In genomic region chr22:37454857-37455686, GRCh38 we compare ENCODE assay signal across 10 cellular contexts. TPM values are rescaled to one million over a fixed set of nuclear protein-coding genes. Genes with fewer than 3 reads are reported as not detected.
DNase-seq lines count a peak whose midpoint lies in the region; ATAC-seq and TF ChIP-seq lines count a peak whose summit lies in the region.
"Had no signal": no experiment of that assay in that cellular context is flagged by ENCODE, and none has a peak within 500 bp of the region (broad histone marks: within the 10 kb centered on the region; RNA-seq: fewer than 3 reads in every experiment).

No MANE protein-coding gene starts in this region.

- no peaks in the 10 kb centered on the region for H3K4me1 ChIP-seq in lung (ENCODE audit: control insufficient read depth in 2 of 2, insufficient read depth in 2 of 2, low read length in 2 of 2)
- no peaks in the 10 kb centered on the region for H3K4me1 ChIP-seq in gastrocnemius medialis
- H3K4me1 ChIP-seq in aorta (ENCODE audit: control insufficient read depth in 1 of 2, insufficient read depth in 2 of 2, low read length in 2 of 2) = no peaks in the 10 kb centered on the region

- H3K4me3 ChIP-seq in MG63 (no peak overlapping the region), lung (no peak overlapping the region), gastrocnemius medialis (no peak overlapping the region), aorta (ENCODE audit: low read length in 2 of 2) (no peak overlapping the region)

- WGBS in lung, 2 donors = 49 to 57% methylated on average over 21 of the region's 21 CpGs
- WGBS in aorta, 2 donors = 12% methylated on average over 21 of the region's 21 CpGs

- no peaks in the 10 kb centered on the region for H3K9me3 ChIP-seq in MG63
- no peaks in the 10 kb centered on the region for H3K9me3 ChIP-seq in lung (ENCODE audit: control insufficient read depth in 2 of 2, insufficient read depth in 1 of 2, low read length in 1 of 2)
- H3K9me3 ChIP-seq in gastrocnemius medialis = no peaks in the 10 kb centered on the region
- H3K9me3 ChIP-seq in aorta (ENCODE audit: control insufficient read depth, low read length) = no peaks in the 10 kb centered on the region

- H3K27ac ChIP-seq in lung (ENCODE audit: low read depth in 1 of 2, low read length in 1 of 2) = no peak overlapping the region
- no peak overlapping the region for H3K27ac ChIP-seq in gastrocnemius medialis
- H3K27ac ChIP-seq in aorta (ENCODE audit: low read depth in 1 of 2, low read length in 2 of 2) = no peak overlapping the region

- ATAC-seq in lung (ENCODE audit: insufficient read depth, low FRiP score) = peak; percentile 62
- ATAC-seq in GM18505 (IDR thresholded peaks at IDR 0.05; ENCODE audit: unreplicated experiment) = no peak
- no peak for ATAC-seq in gastrocnemius medialis
- no peak for ATAC-seq in HG02840 (IDR thresholded peaks at IDR 0.05; ENCODE audit: low FRiP score, unreplicated experiment)
- ATAC-seq in aorta (ENCODE audit: low FRiP score) = no peak

- DNase-seq in Caki2 (ENCODE audit: low read depth) (peak; percentile 88), MG63 (peak; percentile 69), astrocyte of the hippocampus (ENCODE audit: low read depth, low spot score) (peak; percentile 90), lung (ENCODE audit: low spot score) (peak; percentile 58), gastrocnemius medialis (no peak), aorta (no peak)
- DNase-seq: activated naive CD4-positive, alpha-beta T cell treated with anti-CD3 and anti-CD28 coated beads, Interleukin-2, amount 50 U/mL, for 16 hours; kidney had no signal

- H3K27me3 ChIP-seq in MG63 (peaks cover 2% of the 10 kb centered on the region; the same call in 1 of the 2 replicates), lung (ENCODE audit: control insufficient read depth, insufficient read depth) (no peaks in the 10 kb centered on the region), gastrocnemius medialis (peaks cover 0 to 50% (median 28%) of the 10 kb centered on the region in 3 donors), aorta (ENCODE audit: control insufficient read depth in 1 of 2, insufficient read depth in 2 of 2, low read length in 1 of 2) (no peaks in the 10 kb centered on the region)

- TF ChIP-seq POLR2A in GM18505 (IDR thresholded peaks at IDR 0.05; ENCODE audit: borderline replicate concordance, extremely low read depth, insufficient read depth, insufficient read length) = no peak
- no peak for TF ChIP-seq POLR2A in gastrocnemius medialis (IDR thresholded peaks at IDR 0.05)

- H3K36me3 ChIP-seq in MG63 = no peaks in the 10 kb centered on the region
- H3K36me3 ChIP-seq in lung (ENCODE audit: control insufficient read depth in 2 of 2, insufficient read depth in 2 of 2, low read length in 2 of 2) = no peaks in the 10 kb centered on the region
- H3K36me3 ChIP-seq in gastrocnemius medialis = no peaks in the 10 kb centered on the region
- H3K36me3 ChIP-seq in aorta (ENCODE audit: control insufficient read depth in 1 of 2, insufficient read depth in 2 of 2, low read length in 1 of 2) = no peaks in the 10 kb centered on the region

- in situ Hi-C loops in Caki2 (cut with HindIII; ENCODE audit: low pct_unique_long_range_greater_than_20kb, low sequenced_read_pairs) (no loop called here), gastrocnemius medialis (cut with MboI; ENCODE audit: low sequenced_read_pairs in 4 of 4) (loop anchor here in 1 of 4 donors (10.0 kb wide), 1 partner anchor 130 kb away; no protein-coding TSS in a partner anchor)

- no peak for TF ChIP-seq CTCF in lung (IDR thresholded peaks at IDR 0.05; ENCODE audit: control extremely low read depth, extremely low read depth)
- no peak for TF ChIP-seq CTCF in gastrocnemius medialis (IDR thresholded peaks at IDR 0.05 in 4 of 5, conservative IDR thresholded peaks at IDR 0.05 in 1 of 5)

- intact Hi-C loops in gastrocnemius medialis (cut with DNase I; ENCODE audit: low total_unique reads) = no loop called here
- intact Hi-C loops in aorta (cut with DNase I) = no loop called here

RNA-seq across cellular contexts. Expression of gene ELFN2, which starts 27.8 kb away (rescaled TPM):
- total RNA-seq in Caki2 (2014; rRNA removed; shearing (Covaris generic); ENCODE audit: low replicate concordance) = 10.2 and 12.9 TPM in 2 replicates
- total RNA-seq in MG63 (2014; rRNA removed; shearing (Covaris generic); ENCODE audit: low replicate concordance) = 0.07 TPM in 1 of 2 replicates, not detected in the other
- total RNA-seq in lung (1 to 10 TPM; 1.5 to 6.8 TPM), gastrocnemius medialis (under 1 TPM in 2 of 4 donors, not detected in 2; 0.02 to 0.03 TPM), aorta (under 1 TPM; 0.06 to 0.24 TPM)
- polyA plus RNA-seq in lung (1 to 10 TPM in 1 of 2 donors, under 1 TPM in 1; 0.62 to 1.6 TPM), aorta (not detected)

RNA-seq across cellular contexts. Expression of gene MFNG, which starts 31.1 kb away (rescaled TPM):
- total RNA-seq in Caki2 (2014; rRNA removed; shearing (Covaris generic); ENCODE audit: low replicate concordance) = 0.46 and 0.54 TPM in 2 replicates
- 0.27 and 0.66 TPM in 2 replicates for total RNA-seq in MG63 (2014; rRNA removed; shearing (Covaris generic); ENCODE audit: low replicate concordance)
- 10 to 100 TPM; 16.9 to 45.2 TPM for total RNA-seq in lung
- polyA plus RNA-seq in lung = 10 to 100 TPM; 14.3 to 46.7 TPM
- total RNA-seq in gastrocnemius medialis = 1 to 10 TPM; 2.4 to 7.0 (median 5.2) TPM
- total RNA-seq in aorta = 10 to 100 TPM; 22.8 to 35.4 TPM
- 10 to 100 TPM in 1 of 2 donors, 1 to 10 TPM in 1; 6.7 to 12.0 TPM for polyA plus RNA-seq in aorta

Comparison
In these comparisons a context has a peak if more than half of its experiments do, and no peak if none do; other contexts are left out.
1. DNase-seq: peak in Caki2 (single experiment), MG63 (single experiment), astrocyte of the hippocampus (single experiment) and lung (single experiment); none in gastrocnemius medialis (0 of 2) and aorta (0 of 2).